In genomic region chr7:136256491-136256890, GRCh38 we compare ENCODE assay signal across 22 cellular contexts.
A peak's percentile ranks its signal among the peaks of the same experiment; 100 is the strongest.
DNase-seq lines count a peak whose midpoint lies in the region; ATAC-seq, FAIRE-seq and TF ChIP-seq lines count a peak whose summit lies in the region.
"Had no signal": no experiment of that assay in that cellular context is flagged by ENCODE, and none has a peak within 500 bp of the region (broad histone marks: within the 10 kb centered on the region; RNA-seq: fewer than 3 reads in every experiment).

No MANE protein-coding gene starts in this region.

- no peak for TF ChIP-seq POLR2A in breast epithelium (IDR thresholded peaks at IDR 0.05)
- TF ChIP-seq POLR2A in prostate gland (IDR thresholded peaks at IDR 0.05): no peak

- H3K36me3 ChIP-seq in mammary epithelial cell (ENCODE audit: insufficient read depth, low read length) (no peaks in the 10 kb centered on the region), breast epithelium (no peaks in the 10 kb centered on the region), bronchial epithelial cell (ENCODE audit: control insufficient read depth, insufficient read depth, low read length) (no peaks in the 10 kb centered on the region), neural cell (ENCODE audit: insufficient read depth, low read length) (no peaks in the 10 kb centered on the region), prostate gland (no peaks in the 10 kb centered on the region)
- H3K36me3 ChIP-seq: BE2C, BLaER1 had no signal

- H3K27me3 ChIP-seq in mammary epithelial cell (ENCODE audit: insufficient read depth, low read length) (no peaks in the 10 kb centered on the region), breast epithelium (no peaks in the 10 kb centered on the region), bronchial epithelial cell (ENCODE audit: control insufficient read depth, insufficient read depth, low read length) (no peaks in the 10 kb centered on the region), neural cell (ENCODE audit: insufficient read depth, low read depth, low read length) (no peaks in the 10 kb centered on the region), prostate gland (replicated peaks; ENCODE audit: insufficient read depth) (no peaks in the 10 kb centered on the region)
- H3K27me3 ChIP-seq: BE2C, BLaER1 had no signal

- peaks cover 6% of the 10 kb centered on the region for H3F3A ChIP-seq in neural cell (ENCODE audit: insufficient read depth, low read length, poor library complexity, severe bottlenecking)

- intact Hi-C loops in mammary epithelial cell (cut with micrococcal nuclease): no loop called here
- intact Hi-C loops in breast epithelium (cut with DNase I; ENCODE audit: low total_unique reads): no loop called here
- intact Hi-C loops in prostate gland (cut with DNase I): no loop called here

- H3K4me1 ChIP-seq in mammary epithelial cell (ENCODE audit: insufficient read depth, low read length): no peaks in the 10 kb centered on the region
- no peaks in the 10 kb centered on the region for H3K4me1 ChIP-seq in breast epithelium
- H3K4me1 ChIP-seq in prostate gland (replicated peaks): no peaks in the 10 kb centered on the region
- H3K4me1 ChIP-seq: BLaER1, Caco-2 had no signal

- H2AFZ ChIP-seq in mammary epithelial cell (ENCODE audit: low read depth, low read length) (peak overlapping the region; percentile 21), neural cell (ENCODE audit: low read depth, low read length) (no peak overlapping the region)

- H3K79me2 ChIP-seq in mammary epithelial cell (ENCODE audit: insufficient read depth, low read length): no peaks in the 10 kb centered on the region
- no peaks in the 10 kb centered on the region for H3K79me2 ChIP-seq in neural cell (replicated peaks; ENCODE audit: insufficient read depth, low read length)

- in situ Hi-C loops in mammary epithelial cell (cut with MboI; ENCODE audit: low sequenced_read_pairs in 2 of 2): no loop called here

- H3K9ac ChIP-seq in mammary epithelial cell (ENCODE audit: insufficient read depth, low read length) (no peak overlapping the region), neural cell (ENCODE audit: low read length) (no peak overlapping the region)
- H3K9ac ChIP-seq: BLaER1 had no signal

- CTCF ChIA-PET in mammary epithelial cell (lab: Charles Lee; ENCODE audit: low non-redundant PET): no interaction called here

- FAIRE-seq in bronchial epithelial cell (lab: Jason Lieb, UNC): no peak
- FAIRE-seq: A204.1, D721Med, G401.6, GM12891, GM19239 had no signal

- WGBS in mammary epithelial cell (ENCODE audit: low coverage, missing lambda C conversion rate): 18% methylated on average over 3 of the region's 3 CpGs
- WGBS in prostate gland: 69% methylated on average over 3 of the region's 3 CpGs

- TF ChIP-seq CTCF in mammary epithelial cell (conservative IDR thresholded peaks at IDR 0.05 in 1 of 2, IDR thresholded peaks at IDR 0.05 in 1 of 2; ENCODE audit: extremely low read depth in 1 of 2, insufficient read depth in 1 of 2, low read depth in 1 of 2, low read length in 2 of 2): no peak
- TF ChIP-seq CTCF in breast epithelium (IDR thresholded peaks at IDR 0.05): no peak
- no peak for TF ChIP-seq CTCF in bronchial epithelial cell (IDR thresholded peaks at IDR 0.05; ENCODE audit: insufficient read depth, low read length, severe bottlenecking)
- no peak for TF ChIP-seq CTCF in neural cell (IDR thresholded peaks at IDR 0.05; ENCODE audit: poor library complexity, severe bottlenecking)
- no peak for TF ChIP-seq CTCF in prostate gland (IDR thresholded peaks at IDR 0.05)

- dilution Hi-C loops in mammary epithelial cell (cut with HindIII; ENCODE audit: low sequenced_read_pairs): no loop called here

- no peak for DNase-seq in mammary epithelial cell
- no peak for DNase-seq in breast epithelium (ENCODE audit: low spot score in 2 of 2)
- peak; percentile 0 for DNase-seq in bronchial epithelial cell (ENCODE audit: low read depth)
- no peak for DNase-seq in prostate gland (ENCODE audit: low spot score)
- DNase-seq: ACHN; BE2C; C1 segment of cervical spinal cord; Caco-2; Calu3; CD4-positive, alpha-beta memory T cell; CD4-positive, CD25-positive, alpha-beta regulatory T cell; DMS79 treated with DMSO at 0.1 percent for 48 hours; GF-D8 had no signal

- peak; percentile 99 for TF ChIP-seq EP300 in neural cell (conservative IDR thresholded peaks at IDR 0.05; ENCODE audit: poor library complexity, severe bottlenecking)

- H4K20me1 ChIP-seq in mammary epithelial cell (ENCODE audit: insufficient read depth, low read length) (no peaks in the 10 kb centered on the region), neural cell (ENCODE audit: insufficient read depth) (no peaks in the 10 kb centered on the region)
- H4K20me1 ChIP-seq: BLaER1 had no signal

- TF ChIP-seq RAD21 in neural cell (conservative IDR thresholded peaks at IDR 0.05): no peak

- H3K4me2 ChIP-seq in mammary epithelial cell (ENCODE audit: insufficient read depth, low read depth, low read length) (no peak overlapping the region), neural cell (ENCODE audit: low read length) (no peak overlapping the region)
- H3K4me2 ChIP-seq: BLaER1 had no signal

- no peak overlapping the region for H3K27ac ChIP-seq in mammary epithelial cell (ENCODE audit: insufficient read depth, low read depth, low read length)
- H3K27ac ChIP-seq in breast epithelium: no peak overlapping the region
- no peak overlapping the region for H3K27ac ChIP-seq in neural cell (ENCODE audit: low read length)
- H3K27ac ChIP-seq in prostate gland: no peak overlapping the region
- H3K27ac ChIP-seq: 22Rv1, BLaER1 had no signal

- H3K4me3 ChIP-seq in mammary epithelial cell (replicated peaks in 1 of 3; ENCODE audit: insufficient read depth in 1 of 3, low read depth in 2 of 3, low read length in 3 of 3) (no peak overlapping the region), breast epithelium (no peak overlapping the region), bronchial epithelial cell (ENCODE audit: low read depth, low read length) (no peak overlapping the region), neural cell (ENCODE audit: low read length) (no peak overlapping the region), prostate gland (no peak overlapping the region)
- H3K4me3 ChIP-seq: BLaER1 had no signal

- BruUV-seq in mammary epithelial cell (replicated peaks; lab: Mats Ljungman, UMichigan): no TSS peak

- H3K9me3 ChIP-seq in mammary epithelial cell (replicated peaks; ENCODE audit: insufficient read depth, low read length): no peaks in the 10 kb centered on the region
- H3K9me3 ChIP-seq in breast epithelium: peaks cover 11 to 22% of the 10 kb centered on the region in 2 donors
- H3K9me3 ChIP-seq in neural cell (ENCODE audit: low read length): no peaks in the 10 kb centered on the region
- no peaks in the 10 kb centered on the region for H3K9me3 ChIP-seq in prostate gland
- H3K9me3 ChIP-seq: BE2C, Caco-2 had no signal

- no peak for ATAC-seq in GM21576 (IDR thresholded peaks at IDR 0.05; ENCODE audit: unreplicated experiment)

- H3K9me2 ChIP-seq in neural cell (ENCODE audit: insufficient read depth, low read length): no peaks in the 10 kb centered on the region

TF ChIP-seq in neural cell, 6 proteins besides CTCF, POLR2A, EP300 and RAD21:
- TF ChIP-seq POLR2AphosphoS5 (IDR thresholded peaks at IDR 0.05): peak; percentile 95
- TF ChIP-seq EZH2 (IDR thresholded peaks at IDR 0.05; ENCODE audit: borderline replicate concordance, insufficient read depth, low read length, poor library complexity, severe bottlenecking): no peak
- no peak for TF ChIP-seq SMC3 (conservative IDR thresholded peaks at IDR 0.05; ENCODE audit: poor library complexity)
